In genomic region chr1:1205769-1206375, GRCh38 we compare ENCODE assay signal across 9 cellular contexts. TPM values are rescaled to one million over a fixed set of nuclear protein-coding genes. Genes with fewer than 3 reads are reported as not detected.
DNase-seq lines count a peak whose midpoint lies in the region; ATAC-seq, FAIRE-seq and TF ChIP-seq lines count a peak whose summit lies in the region.
"Had no signal": no experiment of that assay in that cellular context is flagged by ENCODE, and none has a peak within 500 bp of the region (broad histone marks: within the 10 kb centered on the region; RNA-seq: fewer than 3 reads in every experiment).

No MANE protein-coding gene starts in this region.

- H3K27ac ChIP-seq in OCI-LY3 (ENCODE audit: low read length) = no peak overlapping the region
- H3K27ac ChIP-seq in psoas muscle = no peak overlapping the region
- H3K27ac ChIP-seq in OCI-LY7 (ENCODE audit: low read depth, low read length, poor library complexity, severe bottlenecking) = no peak overlapping the region
- H3K27ac ChIP-seq in small intestine (ENCODE audit: low read depth in 1 of 2, low read length in 1 of 2) = peak overlapping the region in 1 of 2 donors; percentile 2

- no peaks in the 10 kb centered on the region for H3K9me2 ChIP-seq in OCI-LY7 (ENCODE audit: insufficient read depth, low read length)

- H3K4me3 ChIP-seq in OCI-LY3 (ENCODE audit: low read length) = peak overlapping the region; percentile 68
- H3K4me3 ChIP-seq in psoas muscle = peak overlapping the region; percentile 52
- H3K4me3 ChIP-seq in OCI-LY7 (ENCODE audit: low read depth, low read length, poor library complexity, severe bottlenecking) = no peak overlapping the region
- peak overlapping the region in 1 of 2 donors; percentile 14 for H3K4me3 ChIP-seq in small intestine (ENCODE audit: low read depth in 1 of 2, low read length in 2 of 2)

- BruUV-seq in OCI-LY7 (replicated peaks; lab: Mats Ljungman, UMichigan) = no TSS peak

- H3K4me1 ChIP-seq in ES-I3 (ENCODE audit: insufficient read depth, low read length) (peaks cover 7% of the 10 kb centered on the region; the same call in 1 of the 2 replicates), OCI-LY3 (ENCODE audit: low read length) (peaks cover 12% of the 10 kb centered on the region), psoas muscle (peaks cover 14% of the 10 kb centered on the region), OCI-LY7 (ENCODE audit: insufficient read depth, low read length, poor library complexity, severe bottlenecking) (peaks cover 7% of the 10 kb centered on the region), small intestine (ENCODE audit: control insufficient read depth in 2 of 2, insufficient read depth in 1 of 2, low read depth in 1 of 2, low read length in 1 of 2) (peaks cover 0 to 5% of the 10 kb centered on the region in 2 donors)

- DNase-seq in effector CD4-positive, alpha-beta T cell = peak; percentile 2
- DNase-seq in psoas muscle (peak; percentile 13 to 45), NCI-H2029 treated with DMSO at 0.1 percent for 48 hours (lab: John Stamatoyannopoulos, UW) (no peak), OCI-LY7 (ENCODE audit: low spot score) (no peak), small intestine (no peak), dermis blood vessel endothelial cell (no peak)

- peaks cover 25% of the 10 kb centered on the region for H3K27me3 ChIP-seq in OCI-LY3 (ENCODE audit: low read depth, low read length)
- peaks cover 0 to 45% (median 13%) of the 10 kb centered on the region in 3 donors for H3K27me3 ChIP-seq in psoas muscle (ENCODE audit: insufficient read depth in 3 of 3, low read length in 2 of 3)
- peaks cover 0 to 14% of the 10 kb centered on the region in 2 donors for H3K27me3 ChIP-seq in small intestine (ENCODE audit: control insufficient read depth in 2 of 2, insufficient read depth in 2 of 2, low read length in 2 of 2)

- H3K9me3 ChIP-seq in ES-I3 (ENCODE audit: control insufficient read depth, insufficient read depth, low read length) = no peaks in the 10 kb centered on the region
- H3K9me3 ChIP-seq in OCI-LY3 (ENCODE audit: insufficient read depth, low read length) = no peaks in the 10 kb centered on the region
- H3K9me3 ChIP-seq in psoas muscle = no peaks in the 10 kb centered on the region
- no peaks in the 10 kb centered on the region for H3K9me3 ChIP-seq in OCI-LY7 (ENCODE audit: low read length)
- no peaks in the 10 kb centered on the region for H3K9me3 ChIP-seq in small intestine (ENCODE audit: control insufficient read depth, low read depth)

- H3K9ac ChIP-seq in ES-I3 (ENCODE audit: low read depth, low read length) = peak overlapping the region; percentile 32; the same call in 1 of the 2 replicates
- peak overlapping the region; percentile 22; the same call in 1 of the 2 replicates for H3K9ac ChIP-seq in OCI-LY3 (ENCODE audit: low read length)

- intact Hi-C loops in psoas muscle (cut with DNase I) (no loop called here), OCI-LY7 (cut with micrococcal nuclease; ENCODE audit: unreplicated experiment) (no loop called here)

- POLR2A ChIA-PET in OCI-LY7 (lab: Charles Lee) = no interaction called here

- TF ChIP-seq CTCF in OCI-LY3 (IDR thresholded peaks at IDR 0.05; ENCODE audit: low read depth, low read length) = peak; percentile 13; the same call in 1 of the 2 replicates
- no peak for TF ChIP-seq CTCF in psoas muscle (IDR thresholded peaks at IDR 0.05)
- TF ChIP-seq CTCF in OCI-LY7 (conservative IDR thresholded peaks at IDR 0.05; ENCODE audit: low read length) = no peak

- H3K4me2 ChIP-seq in OCI-LY3 (ENCODE audit: low read length) (peak overlapping the region; percentile 92), OCI-LY7 (ENCODE audit: low read length) (no peak overlapping the region)

- no peak for FAIRE-seq in small intestine (lab: Jason Lieb, UNC)

- no peaks in the 10 kb centered on the region for H4K20me1 ChIP-seq in OCI-LY3 (ENCODE audit: insufficient read depth, low read length)
- no peaks in the 10 kb centered on the region for H4K20me1 ChIP-seq in OCI-LY7 (ENCODE audit: insufficient read depth, low read length)

- 24 to 29% (median 26%) methylated on average over 23 to 31 of the region's 31 CpGs for WGBS in psoas muscle, 3 donors
- 22 to 28% (median 25%) methylated on average over 26 to 31 of the region's 31 CpGs for WGBS in small intestine, 3 donors

- no peak for ATAC-seq in psoas muscle

- CTCF ChIA-PET in OCI-LY7 (lab: Charles Lee; ENCODE audit: unreplicated experiment) = interaction anchor here (0.6 kb wide), 1 partner anchor 142 kb away, joined by 3 read pairs; no protein-coding TSS in a partner anchor

- H2AFZ ChIP-seq in OCI-LY3 (ENCODE audit: low read depth, low read length) (no peak overlapping the region; the same call in 1 of the 2 replicates), OCI-LY7 (ENCODE audit: low read length) (no peak overlapping the region)

- H3K36me3 ChIP-seq in ES-I3 (ENCODE audit: insufficient read depth, low read length) = no peaks in the 10 kb centered on the region
- no peaks in the 10 kb centered on the region for H3K36me3 ChIP-seq in OCI-LY3 (replicated peaks; ENCODE audit: low read depth, low read length)
- no peaks in the 10 kb centered on the region for H3K36me3 ChIP-seq in psoas muscle (ENCODE audit: insufficient read depth in 1 of 2, low read depth in 1 of 2)
- H3K36me3 ChIP-seq in OCI-LY7 (ENCODE audit: insufficient read depth, low read length) = no peaks in the 10 kb centered on the region
- H3K36me3 ChIP-seq in small intestine (ENCODE audit: control insufficient read depth in 2 of 2, insufficient read depth in 2 of 2, low read length in 2 of 2) = no peaks in the 10 kb centered on the region

- H3K79me2 ChIP-seq in OCI-LY3 (ENCODE audit: low read length) (no peaks in the 10 kb centered on the region), OCI-LY7 (ENCODE audit: insufficient read depth, low read depth, low read length) (no peaks in the 10 kb centered on the region)

RNA-seq across cellular contexts. Expression of gene TNFRSF18, which starts 0.5 kb away (rescaled TPM):
- under 1 TPM in 1 of 4 donors, not detected in 3; 0.27 TPM for total RNA-seq in psoas muscle
- under 1 TPM; 0.04 to 0.76 (median 0.13) TPM for polyA plus RNA-seq in psoas muscle
- not detected in 2 replicates for total RNA-seq in OCI-LY7 (2014; rRNA removed; shearing (Covaris generic))
- total RNA-seq in OCI-LY7 (2022) = not detected in 2 replicates
- 1 to 10 TPM in 2 of 3 donors, not detected in 1; 1.8 to 5.9 TPM for polyA plus RNA-seq in small intestine
- total RNA-seq in dermis blood vessel endothelial cell = 1.0 TPM in 1 of 2 replicates, not detected in the other
- total RNA-seq: myocyte had no signal

RNA-seq across cellular contexts. Expression of gene TNFRSF4, which starts 8.1 kb away (rescaled TPM):
- 1 to 10 TPM; 1.4 to 4.6 (median 3.7) TPM for total RNA-seq in psoas muscle
- 1 to 10 TPM; 1.7 to 3.8 (median 2.6) TPM for polyA plus RNA-seq in psoas muscle
- total RNA-seq in OCI-LY7 (2014; rRNA removed; shearing (Covaris generic)) = not detected in 2 replicates
- total RNA-seq in OCI-LY7 (2022) = 1.1 and 1.4 TPM in 2 replicates
- polyA plus RNA-seq in small intestine = 1 to 10 TPM in 2 of 3 donors, not detected in 1; 3.1 to 3.5 TPM
- 1.8 and 4.8 TPM in 2 replicates for total RNA-seq in dermis blood vessel endothelial cell
- total RNA-seq: myocyte had no signal

RNA-seq across cellular contexts. Expression of gene SDF4, which starts 25.9 kb away (rescaled TPM):
- 100 to 1,000 TPM in 1 of 4 donors, 10 to 100 TPM in 3; 70.6 to 109 (median 82.5) TPM for total RNA-seq in psoas muscle
- polyA plus RNA-seq in psoas muscle = 100 to 1,000 TPM in 2 of 3 donors, 10 to 100 TPM in 1; 67.5 to 129 (median 108) TPM
- 44.2 and 47.7 TPM in 2 replicates for total RNA-seq in OCI-LY7 (2014; rRNA removed; shearing (Covaris generic))
- total RNA-seq in OCI-LY7 (2022) = 82.8 and 85.7 TPM in 2 replicates
- 100 to 1,000 TPM in 2 of 3 donors, 10 to 100 TPM in 1; 91.2 to 170 (median 132) TPM for polyA plus RNA-seq in small intestine
- total RNA-seq in dermis blood vessel endothelial cell = 122 and 160 TPM in 2 replicates

RNA-seq across cellular contexts. Expression of gene B3GALT6, which starts 26.2 kb away (rescaled TPM):
- 10 to 100 TPM in 3 of 4 donors, 1 to 10 TPM in 1; 8.9 to 13.7 (median 11.1) TPM for total RNA-seq in psoas muscle
- polyA plus RNA-seq in psoas muscle = 10 to 100 TPM in 2 of 3 donors, 1 to 10 TPM in 1; 7.7 to 30.3 (median 15.6) TPM
- total RNA-seq in OCI-LY7 (2014; rRNA removed; shearing (Covaris generic)) = 36.2 and 37.7 TPM in 2 replicates
- total RNA-seq in OCI-LY7 (2022) = 25.0 and 27.1 TPM in 2 replicates
- polyA plus RNA-seq in small intestine = 10 to 100 TPM in 1 of 3 donors, 1 to 10 TPM in 2; 2.7 to 10.2 (median 3.5) TPM
- total RNA-seq in dermis blood vessel endothelial cell = 36.1 and 46.6 TPM in 2 replicates

RNA-seq across cellular contexts. Expression of gene TTLL10, which starts 32.2 kb away (rescaled TPM):
- total RNA-seq in psoas muscle = under 1 TPM in 1 of 4 donors, not detected in 3; 0.27 TPM
- polyA plus RNA-seq in psoas muscle = under 1 TPM; 0.03 to 0.10 (median 0.10) TPM
- total RNA-seq in OCI-LY7 (2014; rRNA removed; shearing (Covaris generic)) = not detected in 2 replicates
- not detected in 2 replicates for total RNA-seq in OCI-LY7 (2022)
- polyA plus RNA-seq in small intestine = under 1 TPM in 1 of 3 donors, not detected in 2; 0.36 TPM
- total RNA-seq in dermis blood vessel endothelial cell = not detected in 2 replicates
- total RNA-seq: myocyte had no signal

Comparison
In these comparisons a context has a peak if more than half of its experiments do, and no peak if none do; other contexts are left out.
1. DNase-seq: peak in effector CD4-positive, alpha-beta T cell (single experiment) and psoas muscle (2 of 2); none in NCI-H2029 treated with DMSO at 0.1 percent for 48 hours (single experiment), OCI-LY7 (single experiment), small intestine (single experiment) and dermis blood vessel endothelial cell (single experiment).